8 cellular contexts compared by ENCODE assay signal in genomic region chr4:82284858-82285805, GRCh38.
DNase-seq lines count a peak whose midpoint lies in the region; ATAC-seq and TF ChIP-seq lines count a peak whose summit lies in the region.

No MANE protein-coding gene starts in this region.

- H3K27me3 ChIP-seq in OCI-LY3 (ENCODE audit: low read depth, low read length), result peaks cover 34% of the 10 kb centered on the region

- no peaks in the 10 kb centered on the region for H3K79me2 ChIP-seq in OCI-LY3 (ENCODE audit: low read length)

- peak overlapping the region; percentile 98 for H2AFZ ChIP-seq in OCI-LY3 (ENCODE audit: low read depth, low read length)

- DNase-seq in D341Med (ENCODE audit: low spot score) (peak; percentile 94), HuH-7.5 (ENCODE audit: low spot score) (peak; percentile 82), activated T-cell treated with anti-CD3 and anti-CD28 coated beads for 24 hours (ENCODE audit: low read depth) (peak; percentile 100), epithelial cell of esophagus (ENCODE audit: low read depth) (peak; percentile 100), middle frontal gyrus (ENCODE audit: extremely low spot score, low spot score) (peak; percentile 93)
- peak; percentile 98 to 99 for DNase-seq in stimulated activated CD8-positive, alpha-beta memory T cell treated with anti-CD3 and anti-CD28 coated beads, Interleukin-2, amount 100 ng/mL, for 1 hour (ENCODE audit: low read depth in 2 of 2)

- no peaks in the 10 kb centered on the region for H3K36me3 ChIP-seq in OCI-LY3 (replicated peaks; ENCODE audit: low read depth, low read length)

- H3K4me1 ChIP-seq in OCI-LY3 (ENCODE audit: low read length), result peaks cover 18% of the 10 kb centered on the region

- H3K4me2 ChIP-seq in OCI-LY3 (ENCODE audit: low read length), result peak overlapping the region; percentile 93

- H3K9ac ChIP-seq in OCI-LY3 (ENCODE audit: low read length), result peak overlapping the region; percentile 67

- H3K27ac ChIP-seq in OCI-LY3 (ENCODE audit: low read length), result 0 out of 2 replicates have a peak overlapping the region, but pooled peaks have one; percentile 16

- no peaks in the 10 kb centered on the region for H4K20me1 ChIP-seq in OCI-LY3 (ENCODE audit: insufficient read depth, low read length)

- H3K4me3 ChIP-seq in OCI-LY3 (ENCODE audit: low read length) (peak overlapping the region; percentile 79), epithelial cell of esophagus (ENCODE audit: low read length) (peak overlapping the region; percentile 49)

- peak; percentile 100 for ATAC-seq in GM21528 (IDR thresholded peaks at IDR 0.05; ENCODE audit: low FRiP score, unreplicated experiment)

- H3K9me3 ChIP-seq in OCI-LY3 (ENCODE audit: insufficient read depth, low read length), result no peaks in the 10 kb centered on the region

- TF ChIP-seq CTCF in OCI-LY3 (IDR thresholded peaks at IDR 0.05; ENCODE audit: low read depth, low read length) (peak; percentile 82), epithelial cell of esophagus (IDR thresholded peaks at IDR 0.05; ENCODE audit: insufficient read depth, low read depth, low read length, missing control alignments) (peak; percentile 84)

Comparison
In these comparisons a context has a peak if more than half of its experiments do, and no peak if none do; other contexts are left out.
1. Peak in every context shown above with its lines: DNase-seq, ATAC-seq, H3K4me3 ChIP-seq and H3K27ac ChIP-seq.